Comparison of ENCODE assay signal across 9 cellular contexts in the genomic region with DNA sequence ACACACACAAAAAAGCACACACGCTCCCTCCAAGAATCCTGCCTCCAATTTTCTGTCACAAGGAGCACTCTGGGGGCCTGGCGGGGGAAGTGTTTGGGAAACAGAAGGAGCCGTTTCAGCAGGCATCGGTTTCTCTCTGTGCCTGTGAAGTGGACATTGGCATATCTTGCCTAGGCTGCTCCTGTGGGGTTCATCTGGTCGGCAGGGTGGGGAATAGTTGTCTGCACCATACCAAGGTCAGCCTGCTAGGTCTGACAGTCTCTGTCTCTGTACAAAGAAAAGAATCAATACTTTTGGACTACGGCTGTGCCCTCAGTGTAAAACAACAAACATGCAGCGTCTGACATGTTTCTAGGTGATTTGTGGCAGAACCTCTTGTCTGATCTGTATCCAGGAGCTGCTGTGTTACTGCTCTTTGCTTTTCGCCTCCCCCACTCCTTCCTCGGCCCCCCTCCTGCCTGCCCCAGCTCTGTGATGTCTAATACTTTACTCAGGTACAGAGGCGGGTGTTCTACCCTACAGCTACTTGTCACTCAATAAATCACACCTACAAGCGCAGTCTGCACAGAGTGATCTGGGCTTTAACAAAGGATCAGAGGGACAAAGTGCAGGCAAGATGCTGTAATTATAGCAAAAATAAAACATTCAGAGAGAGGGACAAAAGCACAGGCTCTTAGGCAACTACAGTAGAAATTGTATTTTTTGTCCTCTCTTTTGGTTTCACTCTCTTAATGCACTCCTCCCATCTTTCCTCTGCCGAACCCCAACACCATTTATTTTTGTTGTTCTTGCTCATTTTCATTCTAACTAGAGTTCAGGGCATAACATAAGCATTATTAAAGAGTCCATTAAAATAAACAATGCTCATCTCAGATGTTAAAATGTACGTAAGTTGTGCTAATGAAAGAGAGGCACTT.
DNase-seq lines count a peak whose midpoint lies in the region; ATAC-seq and TF ChIP-seq lines count a peak whose summit lies in the region.
"Had no signal": no experiment of that assay in that cellular context is flagged by ENCODE, and none has a peak within 500 bp of the region (broad histone marks: within the 10 kb centered on the region; RNA-seq: fewer than 3 reads in every experiment).

No MANE protein-coding gene starts in this region.

- H3K4me3 ChIP-seq in HAP-1 = no peak overlapping the region
- H3K4me3 ChIP-seq in hepatocyte = no peak overlapping the region
- peak overlapping the region; percentile 29 for H3K4me3 ChIP-seq in rectal smooth muscle tissue (ENCODE audit: low read length)

- TF ChIP-seq CTCF in hepatocyte (IDR thresholded peaks at IDR 0.05; ENCODE audit: poor library complexity) = no peak

- peak; percentile 14 to 33 for DNase-seq in HAP-1 (ENCODE audit: low spot score in 2 of 2)
- peak; percentile 29 for DNase-seq in hepatocyte (ENCODE audit: low spot score)
- no peak for DNase-seq in HuH-7.5 (ENCODE audit: low spot score)
- no peak for DNase-seq in posterior vena cava (ENCODE audit: low spot score)
- DNase-seq in activated CD4-positive, alpha-beta T cell treated with anti-CD3 and anti-CD28 coated beads for 4 hours = no peak
- no peak for DNase-seq in iPS-NIHi7 (ENCODE audit: extremely low spot score)
- DNase-seq: effector CD4-positive, alpha-beta T cell had no signal

- no peak overlapping the region for H3K9ac ChIP-seq in rectal smooth muscle tissue (ENCODE audit: low read length)

- H3K9me3 ChIP-seq in HAP-1 (no peaks in the 10 kb centered on the region), hepatocyte (ENCODE audit: low read depth) (no peaks in the 10 kb centered on the region)

- H4K20me1 ChIP-seq in hepatocyte (ENCODE audit: insufficient read depth, poor library complexity, severe bottlenecking) = no peaks in the 10 kb centered on the region

- 25% methylated on average over 13 of the region's 13 CpGs for WGBS in hepatocyte (ENCODE audit: low lambda C conversion rate, missing lambda C conversion rate)

- H3K27me3 ChIP-seq in HAP-1 (ENCODE audit: low read depth) (no peaks in the 10 kb centered on the region), hepatocyte (no peaks in the 10 kb centered on the region), rectal smooth muscle tissue (ENCODE audit: control insufficient read depth, insufficient read depth, low read length) (no peaks in the 10 kb centered on the region)

- in situ Hi-C loops in HAP-1 (cut with MboI; ENCODE audit: low sequenced_read_pairs) = no loop called here

- H3K27ac ChIP-seq in hepatocyte (peak overlapping the region; percentile 46), rectal smooth muscle tissue (ENCODE audit: low read depth, low read length) (peak overlapping the region; percentile 71)

- H3K36me3 ChIP-seq in HAP-1 (replicated peaks) (no peaks in the 10 kb centered on the region), hepatocyte (replicated peaks; ENCODE audit: insufficient read depth, low read depth) (no peaks in the 10 kb centered on the region), rectal smooth muscle tissue (ENCODE audit: control insufficient read depth, insufficient read depth, low read length) (no peaks in the 10 kb centered on the region)

- intact Hi-C loops in posterior vena cava (cut with DNase I) = no loop called here

- peaks cover 17% of the 10 kb centered on the region for H3K4me1 ChIP-seq in HAP-1
- peaks cover 31% of the 10 kb centered on the region for H3K4me1 ChIP-seq in hepatocyte (ENCODE audit: insufficient read depth)
- H3K4me1 ChIP-seq in rectal smooth muscle tissue (ENCODE audit: control insufficient read depth, insufficient read depth, low read length) = peaks cover 22% of the 10 kb centered on the region

- H3K4me2 ChIP-seq in hepatocyte = peak overlapping the region; percentile 74

- H3K79me2 ChIP-seq in hepatocyte = peaks cover 8% of the 10 kb centered on the region

- peak overlapping the region; percentile 16 for H2AFZ ChIP-seq in hepatocyte

- peak; percentile 75 for ATAC-seq in SK-N-SH treated with all-trans-retinoic acid at 6 μM for 48 hours

- H3K9me2 ChIP-seq in hepatocyte (replicated peaks; ENCODE audit: insufficient read depth) = no peaks in the 10 kb centered on the region

TF ChIP-seq in SK-N-SH treated with all-trans-retinoic acid at 6 μM for 48 hours, 23 proteins besides CTCF, POLR2A, EP300 and RAD21:
- no peak for TF ChIP-seq ISL1 (CRISPR knock-in tag; IDR thresholded peaks at IDR 0.05)
- no peak for TF ChIP-seq ZNF565 (CRISPR knock-in tag; conservative IDR thresholded peaks at IDR 0.05; ENCODE audit: low read depth)
- no peak for TF ChIP-seq ZFP3 (CRISPR knock-in tag; IDR thresholded peaks at IDR 0.05)
- no peak for TF ChIP-seq TCF4 (CRISPR knock-in tag; IDR thresholded peaks at IDR 0.05; ENCODE audit: borderline replicate concordance)
- TF ChIP-seq, protein P1, sequence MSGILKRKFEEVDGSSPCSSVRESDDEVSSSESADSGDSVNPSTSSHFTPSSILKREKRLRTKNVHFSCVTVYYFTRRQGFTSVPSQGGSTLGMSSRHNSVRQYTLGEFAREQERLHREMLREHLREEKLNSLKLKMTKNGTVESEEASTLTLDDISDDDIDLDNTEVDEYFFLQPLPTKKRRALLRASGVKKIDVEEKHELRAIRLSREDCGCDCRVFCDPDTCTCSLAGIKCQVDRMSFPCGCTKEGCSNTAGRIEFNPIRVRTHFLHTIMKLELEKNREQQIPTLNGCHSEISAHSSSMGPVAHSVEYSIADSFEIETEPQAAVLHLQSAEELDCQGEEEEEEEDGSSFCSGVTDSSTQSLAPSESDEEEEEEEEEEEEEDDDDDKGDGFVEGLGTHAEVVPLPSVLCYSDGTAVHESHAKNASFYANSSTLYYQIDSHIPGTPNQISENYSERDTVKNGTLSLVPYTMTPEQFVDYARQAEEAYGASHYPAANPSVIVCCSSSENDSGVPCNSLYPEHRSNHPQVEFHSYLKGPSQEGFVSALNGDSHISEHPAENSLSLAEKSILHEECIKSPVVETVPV (CRISPR knock-in tag; IDR thresholded peaks at IDR 0.05) = no peak
- TF ChIP-seq, protein P2, sequence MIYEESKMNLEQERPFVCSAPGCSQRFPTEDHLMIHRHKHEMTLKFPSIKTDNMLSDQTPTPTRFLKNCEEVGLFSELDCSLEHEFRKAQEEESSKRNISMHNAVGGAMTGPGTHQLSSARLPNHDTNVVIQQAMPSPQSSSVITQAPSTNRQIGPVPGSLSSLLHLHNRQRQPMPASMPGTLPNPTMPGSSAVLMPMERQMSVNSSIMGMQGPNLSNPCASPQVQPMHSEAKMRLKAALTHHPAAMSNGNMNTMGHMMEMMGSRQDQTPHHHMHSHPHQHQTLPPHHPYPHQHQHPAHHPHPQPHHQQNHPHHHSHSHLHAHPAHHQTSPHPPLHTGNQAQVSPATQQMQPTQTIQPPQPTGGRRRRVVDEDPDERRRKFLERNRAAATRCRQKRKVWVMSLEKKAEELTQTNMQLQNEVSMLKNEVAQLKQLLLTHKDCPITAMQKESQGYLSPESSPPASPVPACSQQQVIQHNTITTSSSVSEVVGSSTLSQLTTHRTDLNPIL (CRISPR knock-in tag; IDR thresholded peaks at IDR 0.05; ENCODE audit: low read depth) = no peak

Comparison
In these comparisons a context has a peak if more than half of its experiments do, and no peak if none do; other contexts are left out.
1. DNase-seq: peak in HAP-1 (2 of 2) and hepatocyte (single experiment); none in HuH-7.5 (single experiment), posterior vena cava (single experiment), activated CD4-positive, alpha-beta T cell treated with anti-CD3 and anti-CD28 coated beads for 4 hours (0 of 2) and iPS-NIHi7 (single experiment).